1 cellular context compared by ENCODE assay signal in the genomic region with DNA sequence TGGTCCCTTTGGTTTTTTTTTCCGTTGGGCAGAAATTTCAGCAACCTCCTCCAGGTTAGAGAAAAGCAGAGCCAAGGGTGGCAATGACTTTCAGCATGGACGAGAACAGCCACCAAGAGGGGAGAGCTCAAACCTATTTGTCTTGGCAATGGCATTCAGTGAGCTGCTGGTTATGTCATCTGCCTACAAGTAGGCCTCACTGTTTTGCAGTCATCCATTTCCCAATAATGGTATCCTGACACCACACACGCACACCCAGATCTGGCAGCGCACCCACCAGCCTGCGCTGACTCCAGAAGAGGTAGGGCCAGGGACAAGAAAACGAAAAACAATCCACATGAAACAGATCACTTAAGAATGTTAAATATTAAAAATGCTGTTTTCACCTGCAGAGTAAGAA.
TF ChIP-seq lines count a peak whose summit lies in the region.

No MANE protein-coding gene starts in this region.

TF ChIP-seq in H1, 55 proteins besides CTCF, POLR2A, EP300 and RAD21 (continued from another document):
- TF ChIP-seq USF2 (IDR thresholded peaks at IDR 0.05; ENCODE audit: low read length): no peak
- TF ChIP-seq TAF1 (IDR thresholded peaks at IDR 0.05; ENCODE audit: low read depth, low read length): no peak
- TF ChIP-seq SIN3A (conservative IDR thresholded peaks at IDR 0.05 in 1 of 2, IDR thresholded peaks at IDR 0.05 in 1 of 2; ENCODE audit: low read depth in 1 of 2, low read length in 2 of 2): no peak
- TF ChIP-seq ASH2L (IDR thresholded peaks at IDR 0.05; ENCODE audit: low read length): no peak
- TF ChIP-seq KDM5A (IDR thresholded peaks at IDR 0.05; ENCODE audit: low read length): no peak
- no peak for TF ChIP-seq EGR1 (IDR thresholded peaks at IDR 0.05; ENCODE audit: borderline replicate concordance, low read depth, low read length)
- no peak for TF ChIP-seq E2F6 (IDR thresholded peaks at IDR 0.05)
- no peak for TF ChIP-seq POLR2AphosphoS5 (IDR thresholded peaks at IDR 0.05; ENCODE audit: low read depth, low read length)
- no peak for TF ChIP-seq MAFK (IDR thresholded peaks at IDR 0.05; ENCODE audit: low read depth, low read length)
- no peak for TF ChIP-seq RNF2 (IDR thresholded peaks at IDR 0.05; ENCODE audit: borderline replicate concordance, low read depth, low read length, missing control alignments, poor library complexity, severe bottlenecking)
- TF ChIP-seq CHD1 (IDR thresholded peaks at IDR 0.05; ENCODE audit: low read depth, low read length): no peak
- TF ChIP-seq YY1 (IDR thresholded peaks at IDR 0.05; ENCODE audit: low read depth, low read length): no peak
- no peak for TF ChIP-seq GTF2F1 (IDR thresholded peaks at IDR 0.05; ENCODE audit: borderline replicate concordance, low read depth, low read length)
- TF ChIP-seq SIX5 (IDR thresholded peaks at IDR 0.05; ENCODE audit: low read depth, low read length): no peak
- no peak for TF ChIP-seq KDM4A (IDR thresholded peaks at IDR 0.05; ENCODE audit: low read depth, low read length, severe bottlenecking)
- TF ChIP-seq SP4 (IDR thresholded peaks at IDR 0.05; ENCODE audit: low read length): no peak
- no peak for TF ChIP-seq FOSL1 (IDR thresholded peaks at IDR 0.05; ENCODE audit: insufficient read depth, low read depth, low read length)
- no peak for TF ChIP-seq RXRA (IDR thresholded peaks at IDR 0.05; ENCODE audit: insufficient read depth, low read depth, low read length)
